Comparison of ENCODE assay signal across 1 cellular context in genomic region chr19:35879770-35880317, GRCh38.
TF ChIP-seq lines count a peak whose summit lies in the region.

No MANE protein-coding gene starts in this region.

TF ChIP-seq in HEK293, 187 proteins besides CTCF, POLR2A, EP300 and RAD21 (continued from another document):
- TF ChIP-seq ZNF366 (tag by site-specific recombination; conservative IDR thresholded peaks at IDR 0.05): peak; percentile 67
- peak; percentile 41; the same call in 1 of the 2 replicates for TF ChIP-seq ZFHX2 (tag by site-specific recombination; conservative IDR thresholded peaks at IDR 0.05)
- TF ChIP-seq ZNF157 (tag by site-specific recombination; IDR thresholded peaks at IDR 0.05): no peak
- TF ChIP-seq REPIN1 (tag by site-specific recombination; IDR thresholded peaks at IDR 0.05; ENCODE audit: low read depth): 0 out of 2 replicates have a peak, but pooled peaks have one; percentile 56
- no peak for TF ChIP-seq ZNF239 (tag by site-specific recombination; IDR thresholded peaks at IDR 0.05)
- TF ChIP-seq BCL11A (tag by site-specific recombination; IDR thresholded peaks at IDR 0.05; ENCODE audit: low read depth): no peak
- TF ChIP-seq ZNF394 (tag by site-specific recombination; IDR thresholded peaks at IDR 0.05; ENCODE audit: borderline replicate concordance): peak; percentile 64; the same call in 1 of the 2 replicates
- TF ChIP-seq ZNF600 (tag by site-specific recombination; IDR thresholded peaks at IDR 0.05): peak; percentile 75; the same call in 1 of the 2 replicates
- peak; percentile 53 for TF ChIP-seq ZNF335 (tag by site-specific recombination; conservative IDR thresholded peaks at IDR 0.05)
- TF ChIP-seq ZNF654 (tag by site-specific recombination; IDR thresholded peaks at IDR 0.05; ENCODE audit: low read depth): no peak
- TF ChIP-seq SP3 (tag by site-specific recombination; IDR thresholded peaks at IDR 0.05): peak; percentile 94
- TF ChIP-seq, protein P1, sequence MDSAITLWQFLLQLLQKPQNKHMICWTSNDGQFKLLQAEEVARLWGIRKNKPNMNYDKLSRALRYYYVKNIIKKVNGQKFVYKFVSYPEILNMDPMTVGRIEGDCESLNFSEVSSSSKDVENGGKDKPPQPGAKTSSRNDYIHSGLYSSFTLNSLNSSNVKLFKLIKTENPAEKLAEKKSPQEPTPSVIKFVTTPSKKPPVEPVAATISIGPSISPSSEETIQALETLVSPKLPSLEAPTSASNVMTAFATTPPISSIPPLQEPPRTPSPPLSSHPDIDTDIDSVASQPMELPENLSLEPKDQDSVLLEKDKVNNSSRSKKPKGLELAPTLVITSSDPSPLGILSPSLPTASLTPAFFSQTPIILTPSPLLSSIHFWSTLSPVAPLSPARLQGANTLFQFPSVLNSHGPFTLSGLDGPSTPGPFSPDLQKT (IDR thresholded peaks at IDR 0.05; ENCODE audit: borderline replicate concordance, low read depth, low read length): no peak
- TF ChIP-seq, protein P2, sequence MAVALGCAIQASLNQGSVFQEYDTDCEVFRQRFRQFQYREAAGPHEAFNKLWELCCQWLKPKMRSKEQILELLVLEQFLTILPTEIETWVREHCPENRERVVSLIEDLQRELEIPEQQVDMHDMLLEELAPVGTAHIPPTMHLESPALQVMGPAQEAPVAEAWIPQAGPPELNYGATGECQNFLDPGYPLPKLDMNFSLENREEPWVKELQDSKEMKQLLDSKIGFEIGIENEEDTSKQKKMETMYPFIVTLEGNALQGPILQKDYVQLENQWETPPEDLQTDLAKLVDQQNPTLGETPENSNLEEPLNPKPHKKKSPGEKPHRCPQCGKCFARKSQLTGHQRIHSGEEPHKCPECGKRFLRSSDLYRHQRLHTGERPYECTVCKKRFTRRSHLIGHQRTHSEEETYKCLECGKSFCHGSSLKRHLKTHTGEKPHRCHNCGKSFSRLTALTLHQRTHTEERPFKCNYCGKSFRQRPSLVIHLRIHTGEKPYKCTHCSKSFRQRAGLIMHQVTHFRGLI (tag by site-specific recombination; IDR thresholded peaks at IDR 0.05): no peak; the same call in 1 of the 2 replicates
- TF ChIP-seq, protein P3, sequence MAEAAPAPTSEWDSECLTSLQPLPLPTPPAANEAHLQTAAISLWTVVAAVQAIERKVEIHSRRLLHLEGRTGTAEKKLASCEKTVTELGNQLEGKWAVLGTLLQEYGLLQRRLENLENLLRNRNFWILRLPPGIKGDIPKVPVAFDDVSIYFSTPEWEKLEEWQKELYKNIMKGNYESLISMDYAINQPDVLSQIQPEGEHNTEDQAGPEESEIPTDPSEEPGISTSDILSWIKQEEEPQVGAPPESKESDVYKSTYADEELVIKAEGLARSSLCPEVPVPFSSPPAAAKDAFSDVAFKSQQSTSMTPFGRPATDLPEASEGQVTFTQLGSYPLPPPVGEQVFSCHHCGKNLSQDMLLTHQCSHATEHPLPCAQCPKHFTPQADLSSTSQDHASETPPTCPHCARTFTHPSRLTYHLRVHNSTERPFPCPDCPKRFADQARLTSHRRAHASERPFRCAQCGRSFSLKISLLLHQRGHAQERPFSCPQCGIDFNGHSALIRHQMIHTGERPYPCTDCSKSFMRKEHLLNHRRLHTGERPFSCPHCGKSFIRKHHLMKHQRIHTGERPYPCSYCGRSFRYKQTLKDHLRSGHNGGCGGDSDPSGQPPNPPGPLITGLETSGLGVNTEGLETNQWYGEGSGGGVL (tag by site-specific recombination; IDR thresholded peaks at IDR 0.05): 0 out of 2 replicates have a peak, but pooled peaks have one; percentile 15
- TF ChIP-seq SP2 (tag by site-specific recombination; IDR thresholded peaks at IDR 0.05): peak; percentile 91
- TF ChIP-seq ZNF133 (tag by site-specific recombination; IDR thresholded peaks at IDR 0.05): no peak
- TF ChIP-seq, protein P4, sequence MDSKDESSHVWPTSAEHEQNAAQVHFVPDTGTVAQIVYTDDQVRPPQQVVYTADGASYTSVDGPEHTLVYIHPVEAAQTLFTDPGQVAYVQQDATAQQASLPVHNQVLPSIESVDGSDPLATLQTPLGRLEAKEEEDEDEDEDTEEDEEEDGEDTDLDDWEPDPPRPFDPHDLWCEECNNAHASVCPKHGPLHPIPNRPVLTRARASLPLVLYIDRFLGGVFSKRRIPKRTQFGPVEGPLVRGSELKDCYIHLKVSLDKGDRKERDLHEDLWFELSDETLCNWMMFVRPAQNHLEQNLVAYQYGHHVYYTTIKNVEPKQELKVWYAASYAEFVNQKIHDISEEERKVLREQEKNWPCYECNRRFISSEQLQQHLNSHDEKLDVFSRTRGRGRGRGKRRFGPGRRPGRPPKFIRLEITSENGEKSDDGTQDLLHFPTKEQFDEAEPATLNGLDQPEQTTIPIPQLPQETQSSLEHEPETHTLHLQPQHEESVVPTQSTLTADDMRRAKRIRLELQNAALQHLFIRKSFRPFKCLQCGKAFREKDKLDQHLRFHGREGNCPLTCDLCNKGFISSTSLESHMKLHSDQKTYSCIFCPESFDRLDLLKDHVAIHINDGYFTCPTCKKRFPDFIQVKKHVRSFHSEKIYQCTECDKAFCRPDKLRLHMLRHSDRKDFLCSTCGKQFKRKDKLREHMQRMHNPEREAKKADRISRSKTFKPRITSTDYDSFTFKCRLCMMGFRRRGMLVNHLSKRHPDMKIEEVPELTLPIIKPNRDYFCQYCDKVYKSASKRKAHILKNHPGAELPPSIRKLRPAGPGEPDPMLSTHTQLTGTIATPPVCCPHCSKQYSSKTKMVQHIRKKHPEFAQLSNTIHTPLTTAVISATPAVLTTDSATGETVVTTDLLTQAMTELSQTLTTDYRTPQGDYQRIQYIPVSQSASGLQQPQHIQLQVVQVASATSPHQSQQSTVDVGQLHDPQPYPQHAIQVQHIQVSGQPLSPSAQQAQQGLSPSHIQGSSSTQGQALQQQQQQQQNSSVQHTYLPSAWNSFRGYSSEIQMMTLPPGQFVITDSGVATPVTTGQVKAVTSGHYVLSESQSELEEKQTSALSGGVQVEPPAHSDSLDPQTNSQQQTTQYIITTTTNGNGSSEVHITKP (tag by site-specific recombination; IDR thresholded peaks at IDR 0.05): peak; percentile 74
- TF ChIP-seq ZBTB17 (tag by site-specific recombination; IDR thresholded peaks at IDR 0.05): peak; percentile 89
- TF ChIP-seq ZNF701 (tag by site-specific recombination; IDR thresholded peaks at IDR 0.05): no peak
- TF ChIP-seq ZSCAN23 (tag by site-specific recombination; IDR thresholded peaks at IDR 0.05): no peak
- TF ChIP-seq ZNF792 (tag by site-specific recombination; IDR thresholded peaks at IDR 0.05): no peak
- no peak; the same call in 1 of the 2 replicates for TF ChIP-seq ZBTB11 (tag by site-specific recombination; conservative IDR thresholded peaks at IDR 0.05; ENCODE audit: low read depth)
- no peak for TF ChIP-seq ZNF624 (tag by site-specific recombination; IDR thresholded peaks at IDR 0.05)
- TF ChIP-seq ZNF211 (tag by site-specific recombination; IDR thresholded peaks at IDR 0.05; ENCODE audit: low read depth): no peak
- TF ChIP-seq, protein P5, sequence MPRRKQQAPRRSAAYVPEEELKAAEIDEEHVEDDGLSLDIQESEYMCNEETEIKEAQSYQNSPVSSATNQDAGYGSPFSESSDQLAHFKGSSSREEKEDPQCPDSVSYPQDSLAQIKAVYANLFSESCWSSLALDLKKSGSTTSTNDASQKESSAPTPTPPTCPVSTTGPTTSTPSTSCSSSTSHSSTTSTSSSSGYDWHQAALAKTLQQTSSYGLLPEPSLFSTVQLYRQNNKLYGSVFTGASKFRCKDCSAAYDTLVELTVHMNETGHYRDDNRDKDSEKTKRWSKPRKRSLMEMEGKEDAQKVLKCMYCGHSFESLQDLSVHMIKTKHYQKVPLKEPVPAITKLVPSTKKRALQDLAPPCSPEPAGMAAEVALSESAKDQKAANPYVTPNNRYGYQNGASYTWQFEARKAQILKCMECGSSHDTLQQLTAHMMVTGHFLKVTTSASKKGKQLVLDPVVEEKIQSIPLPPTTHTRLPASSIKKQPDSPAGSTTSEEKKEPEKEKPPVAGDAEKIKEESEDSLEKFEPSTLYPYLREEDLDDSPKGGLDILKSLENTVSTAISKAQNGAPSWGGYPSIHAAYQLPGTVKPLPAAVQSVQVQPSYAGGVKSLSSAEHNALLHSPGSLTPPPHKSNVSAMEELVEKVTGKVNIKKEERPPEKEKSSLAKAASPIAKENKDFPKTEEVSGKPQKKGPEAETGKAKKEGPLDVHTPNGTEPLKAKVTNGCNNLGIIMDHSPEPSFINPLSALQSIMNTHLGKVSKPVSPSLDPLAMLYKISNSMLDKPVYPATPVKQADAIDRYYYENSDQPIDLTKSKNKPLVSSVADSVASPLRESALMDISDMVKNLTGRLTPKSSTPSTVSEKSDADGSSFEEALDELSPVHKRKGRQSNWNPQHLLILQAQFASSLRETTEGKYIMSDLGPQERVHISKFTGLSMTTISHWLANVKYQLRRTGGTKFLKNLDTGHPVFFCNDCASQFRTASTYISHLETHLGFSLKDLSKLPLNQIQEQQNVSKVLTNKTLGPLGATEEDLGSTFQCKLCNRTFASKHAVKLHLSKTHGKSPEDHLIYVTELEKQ (tag by site-specific recombination; IDR thresholded peaks at IDR 0.05; ENCODE audit: borderline replicate concordance): 0 out of 2 replicates have a peak, but pooled peaks have one; percentile 29
